Comparison of ENCODE assay signal across 1 cellular context in genomic region chr6:52276130-52276529, GRCh38.
A peak's percentile ranks its signal among the peaks of the same experiment; 100 is the strongest.
TF ChIP-seq lines count a peak whose summit lies in the region.

No MANE protein-coding gene starts in this region.

TF ChIP-seq in HepG2, 621 proteins besides CTCF, POLR2A, EP300 and RAD21:
- TF ChIP-seq RBFOX2 (IDR thresholded peaks at IDR 0.05; ENCODE audit: low read depth, low read length) (peak; percentile 40; the same call in 1 of the 2 replicates), ZSCAN30 (CRISPR knock-in tag; IDR thresholded peaks at IDR 0.05) (no peak)
